In genomic region chr1:154334647-154335350, GRCh38 we compare ENCODE assay signal across 8 cellular contexts. TPM values are rescaled to one million over a fixed set of nuclear protein-coding genes. Genes with fewer than 3 reads are reported as not detected.
A peak's percentile ranks its signal among the peaks of the same experiment; 100 is the strongest.
DNase-seq lines count a peak whose midpoint lies in the region; ATAC-seq and TF ChIP-seq lines count a peak whose summit lies in the region.

No MANE protein-coding gene starts in this region.

- peak overlapping the region; percentile 8; the same call in 1 of the 2 replicates for H3K18ac ChIP-seq in IMR-90 (ENCODE audit: low read depth, low read length)

- H3K36me3 Mint-ChIP-seq in activated T-cell treated with anti-CD3 and anti-CD28 coated beads, Interleukin-2, amount 50 U/mL, for 24 hours (ENCODE audit: low read depth) = peaks cover 95% of the 10 kb centered on the region
- H3K36me3 Mint-ChIP-seq in natural killer cell treated with Interleukin-12 subunit alpha and Interleukin-12 subunit beta and Interleukin-15 and Interleukin-18, amount 100 ng/mL, for 72 hours = peaks cover 13% of the 10 kb centered on the region

- in situ Hi-C loops in G401 (cut with HindIII; ENCODE audit: low sequenced_read_pairs) = no loop called here
- in situ Hi-C loops in IMR-90 (cut with MboI; ENCODE audit: low sequenced_read_pairs) = loop anchor here (5.0 kb wide), 1 partner anchor 62 kb away; the partner anchor contains the start of gene HAX1

- H3K23ac ChIP-seq in IMR-90 (ENCODE audit: low read depth, low read length) = no peak overlapping the region

- H3K9ac ChIP-seq in IMR-90 (ENCODE audit: low read depth, low read length) = peak overlapping the region; percentile 8; the same call in 1 of the 2 replicates

- H3K9me2 ChIP-seq in PC-9 (ENCODE audit: insufficient read depth) = no peaks in the 10 kb centered on the region

- peak; percentile 86 for TF ChIP-seq CTCF in IMR-90 (conservative IDR thresholded peaks at IDR 0.05; ENCODE audit: low read depth, low read length)
- peak; percentile 90 for TF ChIP-seq CTCF in PC-9 (conservative IDR thresholded peaks at IDR 0.05)

- H4K20me1 ChIP-seq in IMR-90 (ENCODE audit: insufficient read depth, low read length) (peaks cover 25% of the 10 kb centered on the region; the same call in 1 of the 2 replicates), PC-9 (ENCODE audit: insufficient read depth) (no peaks in the 10 kb centered on the region)

- H3K4me3 ChIP-seq in IMR-90 (ENCODE audit: insufficient read depth, low read depth, low read length) (no peak overlapping the region), PC-9 (no peak overlapping the region), esophagus (ENCODE audit: low read depth in 1 of 2, low read length in 2 of 2) (no peak overlapping the region)

- no peak for TF ChIP-seq POLR2A in IMR-90 (IDR thresholded peaks at IDR 0.05; ENCODE audit: low read depth, low read length)

- peak overlapping the region; percentile 24; the same call in 1 of the 2 replicates for H4K91ac ChIP-seq in IMR-90 (ENCODE audit: insufficient read depth, low read depth, low read length)

- H3K36me3 ChIP-seq in IMR-90 (ENCODE audit: control insufficient read depth, insufficient read depth, low read length) (peaks cover 62% of the 10 kb centered on the region), PC-9 (ENCODE audit: low read depth) (no peaks in the 10 kb centered on the region), esophagus (ENCODE audit: control insufficient read depth in 2 of 2, insufficient read depth in 2 of 2, low read length in 1 of 2) (peaks cover 10 to 11% of the 10 kb centered on the region in 2 donors)

- H3K27ac ChIP-seq in IMR-90 (ENCODE audit: insufficient read depth, low read length) (peak overlapping the region; percentile 89), PC-9 (no peak overlapping the region), esophagus (ENCODE audit: low read depth in 2 of 2, low read length in 1 of 2) (peak overlapping the region; percentile 3 to 54)

- H3K4me2 ChIP-seq in IMR-90 (ENCODE audit: low read depth, low read length) (peak overlapping the region; percentile 7; the same call in 1 of the 2 replicates), PC-9 (0 out of 2 replicates have a peak overlapping the region, but pooled peaks have one; percentile 1)

- peak overlapping the region; percentile 54 for H2BK5ac ChIP-seq in IMR-90 (ENCODE audit: low read depth, low read length, poor library complexity, severe bottlenecking)

- H4K5ac ChIP-seq in IMR-90 (ENCODE audit: low read depth, low read length) = peak overlapping the region; percentile 45; the same call in 1 of the 2 replicates

- H3K79me1 ChIP-seq in IMR-90 (ENCODE audit: low read depth in 1 of 2, low read length in 2 of 2) = peaks cover 15 to 48% of the 10 kb centered on the region in 2 experiments; a peak in 3 of 4 replicates

- peak overlapping the region; percentile 62; the same call in 1 of the 2 replicates for H2BK120ac ChIP-seq in IMR-90 (ENCODE audit: low read depth, low read length)

- no peaks in the 10 kb centered on the region for H3K79me2 ChIP-seq in PC-9 (ENCODE audit: low read depth)

- no peak overlapping the region for H3K14ac ChIP-seq in IMR-90 (replicated peaks; ENCODE audit: low read depth, low read length)

- H3K4me1 Mint-ChIP-seq in activated T-cell treated with anti-CD3 and anti-CD28 coated beads, Interleukin-2, amount 50 U/mL, for 24 hours (ENCODE audit: low read depth) = peaks cover 74% of the 10 kb centered on the region
- H3K4me1 Mint-ChIP-seq in natural killer cell treated with Interleukin-12 subunit alpha and Interleukin-12 subunit beta and Interleukin-15 and Interleukin-18, amount 100 ng/mL, for 72 hours (ENCODE audit: low read depth in 2 of 2) = peaks cover 38 to 43% of the 10 kb centered on the region in 2 donors

- peak overlapping the region; percentile 22 for H3K4me3 Mint-ChIP-seq in activated T-cell treated with anti-CD3 and anti-CD28 coated beads, Interleukin-2, amount 50 U/mL, for 24 hours
- H3K4me3 Mint-ChIP-seq in natural killer cell treated with Interleukin-12 subunit alpha and Interleukin-12 subunit beta and Interleukin-15 and Interleukin-18, amount 100 ng/mL, for 72 hours = no peak overlapping the region

- H3K27me3 ChIP-seq in IMR-90 (ENCODE audit: control insufficient read depth, insufficient read depth, low read length) = no peaks in the 10 kb centered on the region
- peaks cover 76% of the 10 kb centered on the region for H3K27me3 ChIP-seq in PC-9 (ENCODE audit: insufficient read depth, low read depth)
- H3K27me3 ChIP-seq in esophagus (ENCODE audit: control insufficient read depth in 1 of 2, insufficient read depth in 2 of 2, low read length in 2 of 2) = no peaks in the 10 kb centered on the region

- dilution Hi-C loops in IMR-90 (cut with HindIII; ENCODE audit: low sequenced_read_pairs, unreplicated experiment) = no loop called here

- 0 out of 2 replicates have a peak overlapping the region, but pooled peaks have one; percentile 13 for H2BK20ac ChIP-seq in IMR-90 (ENCODE audit: low read depth, low read length)

- peak overlapping the region; percentile 47; the same call in 1 of the 2 replicates for H3K56ac ChIP-seq in IMR-90 (ENCODE audit: extremely low read depth, insufficient read depth, low read length)

- H2AFZ ChIP-seq in IMR-90 (replicated peaks; ENCODE audit: low read length, poor library complexity) (no peak overlapping the region), PC-9 (no peak overlapping the region)

- TF ChIP-seq RAD21 in IMR-90 (IDR thresholded peaks at IDR 0.05; ENCODE audit: low read length) = peak; percentile 76

- H3K27me3 Mint-ChIP-seq in activated T-cell treated with anti-CD3 and anti-CD28 coated beads, Interleukin-2, amount 50 U/mL, for 24 hours = no peaks in the 10 kb centered on the region
- no peaks in the 10 kb centered on the region for H3K27me3 Mint-ChIP-seq in natural killer cell treated with Interleukin-12 subunit alpha and Interleukin-12 subunit beta and Interleukin-15 and Interleukin-18, amount 100 ng/mL, for 72 hours

- POLR2A ChIA-PET in IMR-90 (lab: Charles Lee; ENCODE audit: unreplicated experiment) = interaction anchor here (1.0 kb wide), 1 partner anchor 9 kb away, joined by 7 read pairs; no protein-coding TSS in a partner anchor
- POLR2A ChIA-PET in PC-9 (lab: Charles Lee; ENCODE audit: unreplicated experiment) = no interaction called here

- H3K4ac ChIP-seq in IMR-90 (ENCODE audit: low read depth, low read length) = peak overlapping the region; percentile 70

- H4K8ac ChIP-seq in IMR-90 (ENCODE audit: low read depth in 2 of 2, low read length in 2 of 2) = peak overlapping the region in 1 of 2 experiments; percentile 20; a peak in 1 of 4 replicates

- no CpG with 5 or more reads among the region's 9 CpGs for WGBS in IMR-90 (ENCODE audit: extremely low coverage in 2 of 2, insufficient read length in 1 of 2), 2 experiments
- 11 to 12% methylated on average over 9 of the region's 9 CpGs for WGBS in esophagus, 2 donors

- intact Hi-C loops in IMR-90 (cut with micrococcal nuclease) = loop anchor here (1.0 kb wide), 2 partner anchors 8 to 62 kb away; partner anchors contain the start of gene HAX1
- intact Hi-C loops in PC-9 (cut with micrococcal nuclease; ENCODE audit: unreplicated experiment) = loop anchor here (5.0 kb wide), 2 partner anchors 73 to 137 kb away; partner anchors contain the start of gene IL6R

- no peaks in the 10 kb centered on the region for H3F3A ChIP-seq in PC-9 (ENCODE audit: insufficient read depth, low read depth)

- H3K4me1 ChIP-seq in IMR-90 (ENCODE audit: control insufficient read depth, insufficient read depth, low read length) = peaks cover 10% of the 10 kb centered on the region
- no peaks in the 10 kb centered on the region for H3K4me1 ChIP-seq in PC-9 (replicated peaks; ENCODE audit: insufficient read depth)
- no peaks in the 10 kb centered on the region for H3K4me1 ChIP-seq in esophagus (ENCODE audit: control insufficient read depth in 2 of 2, insufficient read depth in 2 of 2, low read length in 1 of 2)

- peak overlapping the region; percentile 95 for H3K27ac Mint-ChIP-seq in activated T-cell treated with anti-CD3 and anti-CD28 coated beads, Interleukin-2, amount 50 U/mL, for 24 hours
- peak overlapping the region; percentile 34 to 71 for H3K27ac Mint-ChIP-seq in natural killer cell treated with Interleukin-12 subunit alpha and Interleukin-12 subunit beta and Interleukin-15 and Interleukin-18, amount 100 ng/mL, for 72 hours

- peak; percentile 83 for ATAC-seq in IMR-90 (ENCODE audit: low read depth)
- ATAC-seq in natural killer cell treated with Interleukin-12 subunit alpha and Interleukin-12 subunit beta and Interleukin-15 and Interleukin-18, amount 100 ng/mL, for 72 hours = peak; percentile 94 to 95
- ATAC-seq in HG03139 (IDR thresholded peaks at IDR 0.05; ENCODE audit: unreplicated experiment) = no peak

- H3K9me3 Mint-ChIP-seq in activated T-cell treated with anti-CD3 and anti-CD28 coated beads, Interleukin-2, amount 50 U/mL, for 24 hours = no peaks in the 10 kb centered on the region
- no peaks in the 10 kb centered on the region for H3K9me3 Mint-ChIP-seq in natural killer cell treated with Interleukin-12 subunit alpha and Interleukin-12 subunit beta and Interleukin-15 and Interleukin-18, amount 100 ng/mL, for 72 hours

- H3K9me1 ChIP-seq in IMR-90 (ENCODE audit: insufficient read depth, low read length) = peaks cover 6% of the 10 kb centered on the region; the same call in 1 of the 2 replicates

- H2AK5ac ChIP-seq in IMR-90 (ENCODE audit: low read depth, low read length) = peak overlapping the region; percentile 20; the same call in 1 of the 2 replicates

- no TSS peak for BruUV-seq in IMR-90 (replicated peaks; lab: Mats Ljungman, UMichigan)
- no TSS peak for BruUV-seq in PC-9 (replicated peaks; lab: Mats Ljungman, UMichigan)

- H2AK9ac ChIP-seq in IMR-90 (replicated peaks; ENCODE audit: low read depth, low read length, poor library complexity) = peak overlapping the region; percentile 20

- peak; percentile 82 for DNase-seq in G401 (ENCODE audit: low spot score)
- DNase-seq in IMR-90 = peak; percentile 82
- DNase-seq in PC-9 = peak in 1 of 2 experiments; percentile 66
- peak; percentile 91 for DNase-seq in activated T-cell treated with anti-CD3 and anti-CD28 coated beads, Interleukin-2, amount 50 U/mL, for 24 hours
- DNase-seq in natural killer cell treated with Interleukin-12 subunit alpha and Interleukin-12 subunit beta and Interleukin-15 and Interleukin-18, amount 100 ng/mL, for 72 hours (ENCODE audit: low spot score) = peak; percentile 90
- peak; percentile 90 for DNase-seq in stimulated activated naive CD4-positive, alpha-beta T cell treated with Interleukin-2 at 50 U/mL for 16 hours (lab: John Stamatoyannopoulos, UW)

- CTCF ChIA-PET in IMR-90 (lab: Yijun Ruan, JAX) = interaction anchor here (0.6 to 2.0 kb wide), 18 partner anchors 9 to 136 kb away, joined by 3 to 23 read pairs (median 4); partner anchors contain the start of gene ATP8B2
- CTCF ChIA-PET in PC-9 (lab: Charles Lee) = interaction anchor here (0.6 to 1.0 kb wide), 5 partner anchors 9 to 212 kb away, joined by 3 to 7 read pairs (median 5); no protein-coding TSS in a partner anchor

- no peaks in the 10 kb centered on the region for H3K9me3 ChIP-seq in IMR-90 (ENCODE audit: control insufficient read depth, insufficient read depth, low read length)
- H3K9me3 ChIP-seq in PC-9 (ENCODE audit: insufficient read depth, low read depth) = no peaks in the 10 kb centered on the region
- no peaks in the 10 kb centered on the region for H3K9me3 ChIP-seq in esophagus (ENCODE audit: control insufficient read depth in 2 of 2, insufficient read depth in 1 of 2, low read depth in 1 of 2, low read length in 1 of 2)

- H2BK15ac ChIP-seq in IMR-90 (ENCODE audit: low read depth, low read length) = peak overlapping the region; percentile 18; the same call in 1 of the 3 replicates

RNA-seq across cellular contexts. Expression of gene ATP8B2, which starts 9.5 kb away (rescaled TPM):
- 66.6 and 73.8 TPM in 2 replicates for total RNA-seq in G401 (2014; rRNA removed; shearing (Covaris generic))
- total RNA-seq in IMR-90 (2012; rRNA removed) (91.0 and 91.9 TPM in 2 replicates), PC-9 (2021) (0.07 and 1.4 TPM in 2 replicates)
- polyA plus RNA-seq in IMR-90 (2012; rRNA removed) (79.4 and 86.1 TPM in 2 replicates), esophagus (1 to 10 TPM; 4.3 to 6.7 TPM)
- polyA plus RNA-seq in IMR-90 (2012; cell fraction: cytosol; rRNA removed) = 44.9 and 89.2 TPM in 2 replicates
- 90.5 and 239 TPM in 2 replicates for polyA plus RNA-seq in IMR-90 (2012; cell fraction: nucleus; rRNA removed; ENCODE audit: low replicate concordance)
- total RNA-seq in natural killer cell treated with Interleukin-12 subunit alpha and Interleukin-12 subunit beta and Interleukin-15 and Interleukin-18, amount 100 ng/mL, for 72 hours = 10 to 100 TPM; 29.2 to 60.6 TPM

RNA-seq across cellular contexts. Expression of gene AQP10, which starts 13.9 kb away (rescaled TPM):
- total RNA-seq in G401 (2014; rRNA removed; shearing (Covaris generic)) = 0.24 TPM in 1 of 2 replicates, not detected in the other
- not detected in 2 replicates for total RNA-seq in IMR-90 (2012; rRNA removed)
- polyA plus RNA-seq in IMR-90 (2012; rRNA removed) = not detected in 2 replicates
- not detected in 2 replicates for polyA plus RNA-seq in IMR-90 (2012; cell fraction: cytosol; rRNA removed)
- polyA plus RNA-seq in IMR-90 (2012; cell fraction: nucleus; rRNA removed; ENCODE audit: low replicate concordance) = not detected in 2 replicates
- total RNA-seq in PC-9 (2021) = not detected in 2 replicates
- polyA plus RNA-seq in esophagus = under 1 TPM in 1 of 2 donors, not detected in 1; 0.02 TPM
- total RNA-seq in natural killer cell treated with Interleukin-12 subunit alpha and Interleukin-12 subunit beta and Interleukin-15 and Interleukin-18, amount 100 ng/mL, for 72 hours = not detected

Comparison
In these comparisons a context has a peak if more than half of its experiments do, and no peak if none do; other contexts are left out.
1. RNA of gene ATP8B2, which starts 9.5 kb away (total RNA-seq): 91.0 to 91.9 TPM in IMR-90, 66.6 to 73.8 TPM in G401 and 29.2 to 60.6 TPM in natural killer cell treated with Interleukin-12 subunit alpha and Interleukin-12 subunit beta and Interleukin-15 and Interleukin-18, amount 100 ng/mL, for 72 hours; 0.07 to 1.4 TPM in PC-9; every median in the first group is over 10 times any median in the second.